Comparison of ENCODE assay signal across 8 cellular contexts in genomic region chr17:34979650-34980352, GRCh38. TPM values are rescaled to one million over a fixed set of nuclear protein-coding genes. Genes with fewer than 3 reads are reported as not detected.
DNase-seq lines count a peak whose midpoint lies in the region; ATAC-seq and TF ChIP-seq lines count a peak whose summit lies in the region.

No MANE protein-coding gene starts in this region.

- peaks cover 49% of the 10 kb centered on the region for H3K4me1 Mint-ChIP-seq in activated CD4-positive, alpha-beta T cell treated with anti-CD3 and anti-CD28 coated beads, Interleukin-2, amount 10 ng/mL, durations not matched to agents 24 days and 14 days
- peaks cover 25 to 47% of the 10 kb centered on the region in 2 donors for H3K4me1 Mint-ChIP-seq in stimulated activated naive B cell treated with anti-CD40 and anti-IgM and Interleukin-4, amounts not matched to agents 10 μg/mL and 1 μg/mL and 100 μg/mL, for 72 hours

- no peaks in the 10 kb centered on the region for H3K27me3 ChIP-seq in hepatocyte

- no peaks in the 10 kb centered on the region for H3K9me3 Mint-ChIP-seq in activated CD4-positive, alpha-beta T cell treated with anti-CD3 and anti-CD28 coated beads, Interleukin-2, amount 10 ng/mL, durations not matched to agents 24 days and 14 days
- no peaks in the 10 kb centered on the region for H3K9me3 Mint-ChIP-seq in stimulated activated naive B cell treated with anti-CD40 and anti-IgM and Interleukin-4, amounts not matched to agents 10 μg/mL and 1 μg/mL and 100 μg/mL, for 72 hours

- ATAC-seq in stimulated activated naive B cell treated with anti-CD40 and anti-IgM and Interleukin-4, amounts not matched to agents 10 μg/mL and 1 μg/mL and 100 μg/mL, for 72 hours (replicated peaks), result no peak

- intact Hi-C loops in activated CD4-positive, alpha-beta T cell treated with anti-CD3 and anti-CD28 coated beads, Interleukin-2, amount 10 ng/mL, durations not matched to agents 24 days and 14 days (cut with micrococcal nuclease), result loop anchor here (1.0 to 5.0 kb wide), 2 partner anchors 18 to 262 kb away; partner anchors contain the start of genes CCT6B, SLFN5 and ZNF830

- WGBS in hepatocyte (ENCODE audit: low lambda C conversion rate, missing lambda C conversion rate), result 25% methylated on average over 15 of the region's 15 CpGs

- TF ChIP-seq CTCF in WI38 (IDR thresholded peaks at IDR 0.05; ENCODE audit: low read depth, low read length) (no peak), hepatocyte (IDR thresholded peaks at IDR 0.05; ENCODE audit: poor library complexity) (no peak)

- no peak for DNase-seq in activated CD4-positive, alpha-beta T cell treated with anti-CD3 and anti-CD28 coated beads, Interleukin-2, amount 10 ng/mL, durations not matched to agents 24 days and 14 days
- no peak for DNase-seq in activated CD4-positive, alpha-beta T cell treated with anti-CD3 and anti-CD28 coated beads for 4 hours
- DNase-seq in hepatocyte (ENCODE audit: low spot score) (no peak), GM19238 (ENCODE audit: insufficient read length, low spot score) (no peak), NCI-H1105 (lab: John Stamatoyannopoulos, UW) (no peak), hepatic stellate cell (ENCODE audit: low spot score) (no peak)
- no peak for DNase-seq in stimulated activated naive B cell treated with anti-CD40 and anti-IgM and Interleukin-4, amounts not matched to agents 10 μg/mL and 1 μg/mL and 100 μg/mL, for 72 hours

- H3K36me3 ChIP-seq in hepatocyte (replicated peaks; ENCODE audit: insufficient read depth, low read depth), result no peaks in the 10 kb centered on the region

- H3K79me2 ChIP-seq in hepatocyte, result peaks cover 29% of the 10 kb centered on the region

- H3K27ac ChIP-seq in hepatocyte, result peak overlapping the region; percentile 100

- peaks cover 15% of the 10 kb centered on the region for H3K4me1 ChIP-seq in hepatocyte (ENCODE audit: insufficient read depth)

- H3K36me3 Mint-ChIP-seq in activated CD4-positive, alpha-beta T cell treated with anti-CD3 and anti-CD28 coated beads, Interleukin-2, amount 10 ng/mL, durations not matched to agents 24 days and 14 days (ENCODE audit: low read depth), result peaks cover 26% of the 10 kb centered on the region
- peaks cover 14 to 15% of the 10 kb centered on the region in 2 donors for H3K36me3 Mint-ChIP-seq in stimulated activated naive B cell treated with anti-CD40 and anti-IgM and Interleukin-4, amounts not matched to agents 10 μg/mL and 1 μg/mL and 100 μg/mL, for 72 hours

- peak overlapping the region; percentile 83 for H2AFZ ChIP-seq in hepatocyte

- peak overlapping the region; percentile 93 for H3K4me3 Mint-ChIP-seq in activated CD4-positive, alpha-beta T cell treated with anti-CD3 and anti-CD28 coated beads, Interleukin-2, amount 10 ng/mL, durations not matched to agents 24 days and 14 days
- peak overlapping the region; percentile 98 to 99 for H3K4me3 Mint-ChIP-seq in stimulated activated naive B cell treated with anti-CD40 and anti-IgM and Interleukin-4, amounts not matched to agents 10 μg/mL and 1 μg/mL and 100 μg/mL, for 72 hours

- H4K20me1 ChIP-seq in hepatocyte (ENCODE audit: insufficient read depth, poor library complexity, severe bottlenecking), result no peaks in the 10 kb centered on the region

- no peaks in the 10 kb centered on the region for H3K9me3 ChIP-seq in hepatocyte (ENCODE audit: low read depth)

- H3K4me2 ChIP-seq in hepatocyte, result peak overlapping the region; percentile 87

- H3K9me2 ChIP-seq in hepatocyte (replicated peaks; ENCODE audit: insufficient read depth), result no peaks in the 10 kb centered on the region

- H3K27ac Mint-ChIP-seq in activated CD4-positive, alpha-beta T cell treated with anti-CD3 and anti-CD28 coated beads, Interleukin-2, amount 10 ng/mL, durations not matched to agents 24 days and 14 days, result peak overlapping the region; percentile 98
- peak overlapping the region; percentile 99 for H3K27ac Mint-ChIP-seq in stimulated activated naive B cell treated with anti-CD40 and anti-IgM and Interleukin-4, amounts not matched to agents 10 μg/mL and 1 μg/mL and 100 μg/mL, for 72 hours

- no peaks in the 10 kb centered on the region for H3K27me3 Mint-ChIP-seq in activated CD4-positive, alpha-beta T cell treated with anti-CD3 and anti-CD28 coated beads, Interleukin-2, amount 10 ng/mL, durations not matched to agents 24 days and 14 days
- no peaks in the 10 kb centered on the region for H3K27me3 Mint-ChIP-seq in stimulated activated naive B cell treated with anti-CD40 and anti-IgM and Interleukin-4, amounts not matched to agents 10 μg/mL and 1 μg/mL and 100 μg/mL, for 72 hours

- peak overlapping the region; percentile 82 for H3K4me3 ChIP-seq in WI38 (ENCODE audit: low read depth, low read length)
- H3K4me3 ChIP-seq in hepatocyte, result peak overlapping the region; percentile 41

RNA-seq across cellular contexts. Expression of gene LIG3, which starts 0.5 kb away (rescaled TPM):
- 67.2 and 67.3 TPM in 2 replicates for total RNA-seq in activated CD4-positive, alpha-beta T cell treated with anti-CD3 and anti-CD28 coated beads, Interleukin-2, amount 10 ng/mL, durations not matched to agents 24 days and 14 days
- 29.4 and 31.6 TPM in 2 replicates for total RNA-seq in hepatocyte
- 15.7 and 18.0 TPM in 2 replicates for polyA plus RNA-seq in hepatocyte

RNA-seq across cellular contexts. Expression of gene ZNF830, which starts 18.5 kb away (rescaled TPM):
- total RNA-seq in activated CD4-positive, alpha-beta T cell treated with anti-CD3 and anti-CD28 coated beads, Interleukin-2, amount 10 ng/mL, durations not matched to agents 24 days and 14 days, result 24.7 and 28.4 TPM in 2 replicates
- 11.0 and 16.3 TPM in 2 replicates for total RNA-seq in hepatocyte
- polyA plus RNA-seq in hepatocyte, result 9.9 and 11.8 TPM in 2 replicates

RNA-seq across cellular contexts. Expression of gene CCT6B, which starts 18.5 kb away (rescaled TPM):
- 0.40 and 1.3 TPM in 2 replicates for total RNA-seq in activated CD4-positive, alpha-beta T cell treated with anti-CD3 and anti-CD28 coated beads, Interleukin-2, amount 10 ng/mL, durations not matched to agents 24 days and 14 days
- total RNA-seq in hepatocyte, result 0.76 and 2.6 TPM in 2 replicates
- 1.7 and 2.4 TPM in 2 replicates for polyA plus RNA-seq in hepatocyte
